8 cellular contexts compared by ENCODE assay signal in the genomic region with DNA sequence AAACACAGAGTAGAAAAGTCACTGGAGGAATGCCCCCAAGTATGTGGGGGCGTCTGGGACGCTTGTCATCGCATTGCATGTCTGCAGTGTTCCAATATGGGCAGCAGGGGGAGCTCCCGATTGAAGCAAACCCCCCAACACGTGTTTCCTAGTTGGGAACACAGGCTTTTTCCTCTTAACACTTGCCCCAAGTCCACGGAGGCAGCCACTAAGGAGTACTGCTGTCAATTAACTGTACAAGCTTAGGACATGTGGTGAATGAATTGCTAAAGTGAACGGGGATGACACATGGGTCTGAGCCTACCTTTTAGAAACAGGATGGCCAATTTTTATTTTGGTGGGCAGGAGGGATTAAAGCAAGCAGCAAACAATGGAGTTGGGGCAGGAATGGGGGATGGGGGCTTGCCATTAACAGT. TPM values are rescaled to one million over a fixed set of nuclear protein-coding genes. Genes with fewer than 3 reads are reported as not detected.
A peak's percentile ranks its signal among the peaks of the same experiment; 100 is the strongest.
DNase-seq lines count a peak whose midpoint lies in the region; ATAC-seq and TF ChIP-seq lines count a peak whose summit lies in the region.

No MANE protein-coding gene starts in this region.

- H3K27me3 ChIP-seq in iPS-20b (ENCODE audit: insufficient read depth, low read length) (peaks cover 57% of the 10 kb centered on the region), thyroid gland (peaks cover 6% of the 10 kb centered on the region)

- H3K27me3 Mint-ChIP-seq in naive thymus-derived CD8-positive, alpha-beta T cell, result peaks cover 19 to 50% (median 45%) of the 10 kb centered on the region in 5 donors

- H3K4me1 ChIP-seq in iPS-20b (ENCODE audit: insufficient read depth, low read length), result peaks cover 14% of the 10 kb centered on the region; the same call in 1 of the 2 replicates
- peaks cover 13 to 15% of the 10 kb centered on the region in 2 donors for H3K4me1 ChIP-seq in thyroid gland

- peak overlapping the region in 1 of 10 donors; percentile 16 for H3K4me3 Mint-ChIP-seq in naive thymus-derived CD8-positive, alpha-beta T cell

- TF ChIP-seq CTCF in GM12801 (IDR thresholded peaks at IDR 0.05; ENCODE audit: extremely low read depth, insufficient read length) (peak; percentile 59), thyroid gland (IDR thresholded peaks at IDR 0.05) (peak in 5 of 6 experiments; percentile 35 to 89 (median 62))

- H3K4me3 ChIP-seq in iPS-20b (ENCODE audit: low read length) (peak overlapping the region; percentile 76; the same call in 1 of the 2 replicates), thyroid gland (replicated peaks in 1 of 3) (no peak overlapping the region)

- no peak overlapping the region for H3K9ac ChIP-seq in iPS-20b (ENCODE audit: low read depth, low read length)

- H3K9me3 ChIP-seq in iPS-20b (ENCODE audit: insufficient read depth, low read depth, low read length) (no peaks in the 10 kb centered on the region), thyroid gland (no peaks in the 10 kb centered on the region)

- H3K9me3 Mint-ChIP-seq in naive thymus-derived CD8-positive, alpha-beta T cell, result peaks cover 0 to 9% (median 2%) of the 10 kb centered on the region in 9 donors

- peaks cover 0 to 4% (median 3%) of the 10 kb centered on the region in 3 donors for H3K36me3 Mint-ChIP-seq in naive thymus-derived CD8-positive, alpha-beta T cell

- intact Hi-C loops in thyroid gland (cut with DNase I), result no loop called here

- no peak for TF ChIP-seq POLR2A in thyroid gland (IDR thresholded peaks at IDR 0.05)

- peak overlapping the region in 1 of 10 donors; percentile 75 for H3K27ac Mint-ChIP-seq in naive thymus-derived CD8-positive, alpha-beta T cell

- peak; percentile 61 for ATAC-seq in HG02571 (IDR thresholded peaks at IDR 0.05; ENCODE audit: unreplicated experiment)
- no peak for ATAC-seq in naive thymus-derived CD8-positive, alpha-beta T cell

- no peak overlapping the region for H3K27ac ChIP-seq in iPS-20b (ENCODE audit: low read length)
- no peak overlapping the region for H3K27ac ChIP-seq in thyroid gland

- POLR2A ChIA-PET in naive thymus-derived CD8-positive, alpha-beta T cell (lab: Charles Lee), result no interaction called here

- peak; percentile 71 for DNase-seq in Ammon's horn (ENCODE audit: low spot score)
- peak; percentile 32 for DNase-seq in NCI-H1048 (lab: John Stamatoyannopoulos, UW)
- DNase-seq in amygdala (lab: John Stamatoyannopoulos, UW), result peak in 32 of 56 donors; percentile 3 to 61 (median 26)
- DNase-seq in thyroid gland, result peak; percentile 30 to 36
- no peak for DNase-seq in naive thymus-derived CD8-positive, alpha-beta T cell

- H3K36me3 ChIP-seq in iPS-20b (ENCODE audit: insufficient read depth, low read depth, low read length) (no peaks in the 10 kb centered on the region), thyroid gland (no peaks in the 10 kb centered on the region)

- peaks cover 4 to 30% (median 17%) of the 10 kb centered on the region in 4 donors for H3K4me1 Mint-ChIP-seq in naive thymus-derived CD8-positive, alpha-beta T cell

- 2 to 4% methylated on average over 7 of the region's 7 CpGs for WGBS in thyroid gland, 2 donors

RNA-seq across cellular contexts. Expression of gene GABRB2, which starts 2.2 kb away (rescaled TPM):
- 1 to 10 TPM in 2 of 4 donors, under 1 TPM in 2; 0.11 to 4.6 (median 1.3) TPM for total RNA-seq in thyroid gland
- total RNA-seq in naive thymus-derived CD8-positive, alpha-beta T cell, result not detected
- polyA plus RNA-seq in naive thymus-derived CD8-positive, alpha-beta T cell, result not detected

Comparison
In these comparisons a context has a peak if more than half of its experiments do, and no peak if none do; other contexts are left out.
1. DNase-seq: peak in Ammon's horn (single experiment), NCI-H1048 (single experiment), amygdala (32 of 56) and thyroid gland (2 of 2); none in naive thymus-derived CD8-positive, alpha-beta T cell (0 of 10).